Comparison of ENCODE assay signal across 20 cellular contexts in the genomic region with DNA sequence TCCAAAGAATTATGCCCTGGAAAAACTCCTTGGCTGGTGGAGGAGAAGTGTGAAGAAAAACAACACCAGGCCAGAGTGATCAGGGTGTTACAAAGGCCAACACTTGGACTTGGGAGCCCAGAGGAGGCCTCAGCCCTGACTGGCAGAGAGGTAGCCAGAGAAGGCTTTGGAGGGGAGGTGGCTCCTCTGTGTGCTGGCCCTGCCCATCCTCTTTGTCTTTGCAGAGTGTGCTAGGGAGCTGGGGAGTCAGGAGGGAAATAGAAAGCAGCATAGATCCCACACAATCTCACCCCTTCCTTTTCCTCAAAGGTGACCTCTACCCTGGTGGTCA. TPM values are rescaled to one million over a fixed set of nuclear protein-coding genes. Genes with fewer than 3 reads are reported as not detected.
"Had no signal": no experiment of that assay in that cellular context is flagged by ENCODE, and none has a peak within 500 bp of the region (broad histone marks: within the 10 kb centered on the region; RNA-seq: fewer than 3 reads in every experiment).

No MANE protein-coding gene starts in this region.

- H3K4me1 Mint-ChIP-seq: activated CD4-positive, alpha-beta T cell treated with anti-CD3 and anti-CD28 coated beads, Interleukin-2, amount 10 ng/mL, durations not matched to agents 7 days and 5 days; activated naive CD8-positive, alpha-beta T cell treated with anti-CD3 and anti-CD28 coated beads for 36 hours; activated T-helper 17 cell treated with anti-CD3 and anti-CD28 coated beads, Interleukin-2, amount 50 U/mL, for 72 hours; immature natural killer cell had no signal

- H3K4me3 ChIP-seq: colonic mucosa, hepatocyte, thoracic aorta had no signal

- H3K79me2 ChIP-seq: hepatocyte had no signal

- H3K9me3 Mint-ChIP-seq: activated CD4-positive, alpha-beta T cell treated with anti-CD3 and anti-CD28 coated beads, Interleukin-2, amount 10 ng/mL, durations not matched to agents 7 days and 5 days; activated naive CD8-positive, alpha-beta T cell treated with anti-CD3 and anti-CD28 coated beads for 36 hours; activated T-cell treated with anti-CD3 and anti-CD28 coated beads, Interleukin-2, amount 50 U/mL, for 24 hours; activated T-helper 17 cell treated with anti-CD3 and anti-CD28 coated beads, Interleukin-2, amount 50 U/mL, for 72 hours; immature natural killer cell; natural killer cell treated with Interleukin-12 subunit alpha and Interleukin-12 subunit beta and Interleukin-15 and Interleukin-18, amount 100 ng/mL, for 72 hours; stimulated activated naive B cell treated with anti-CD40 and anti-IgM and Interleukin-4, amounts not matched to agents 10 μg/mL and 1 μg/mL and 100 μg/mL, for 72 hours had no signal

- DNase-seq: activated CD4-positive, alpha-beta T cell treated with anti-CD3 and anti-CD28 coated beads, Interleukin-2, amount 10 ng/mL, durations not matched to agents 7 days and 5 days; activated CD8-positive, alpha-beta T cell treated with anti-CD3 and anti-CD28 coated beads, Interleukin-2, amount 10 ng/mL, durations not matched to agents 7 days and 5 days; activated naive CD4-positive, alpha-beta T cell treated with Interleukin-2 at 50 U/mL for 16 hours; activated naive CD8-positive, alpha-beta T cell treated with anti-CD3 and anti-CD28 coated beads for 36 hours; colonic mucosa; effector CD4-positive, alpha-beta T cell; erythroblast; foreskin melanocyte; glutamatergic neuron; immature natural killer cell; stimulated activated CD4-positive, alpha-beta T cell treated with anti-CD3 and anti-CD28 coated beads, Interleukin-2, amount 100 ng/mL, for 48 hours; stimulated activated CD8-positive, alpha-beta memory T cell treated with anti-CD3 and anti-CD28 coated beads, Interleukin-4, amount 100 ng/mL, for 48 hours; stimulated activated naive B cell treated with anti-CD40 and anti-IgM and Interleukin-4, amounts not matched to agents 10 μg/mL and 1 μg/mL and 100 μg/mL, for 72 hours had no signal

- ATAC-seq: activated CD8-positive, alpha-beta T cell treated with anti-CD3 and anti-CD28 coated beads, Interleukin-2, amount 10 ng/mL, durations not matched to agents 7 days and 5 days; activated T-helper 17 cell treated with anti-CD3 and anti-CD28 coated beads, Interleukin-2, amount 50 U/mL, for 72 hours; natural killer cell treated with Interleukin-12 subunit alpha and Interleukin-12 subunit beta and Interleukin-15 and Interleukin-18, amount 100 ng/mL, for 72 hours; SK-N-SH treated with all-trans-retinoic acid at 6 μM for 48 hours; stimulated activated naive B cell treated with anti-CD40 and anti-IgM and Interleukin-4, amounts not matched to agents 10 μg/mL and 1 μg/mL and 100 μg/mL, for 72 hours had no signal

- H3K9me3 ChIP-seq: colonic mucosa, thoracic aorta had no signal

- H3K36me3 Mint-ChIP-seq: activated naive CD8-positive, alpha-beta T cell treated with anti-CD3 and anti-CD28 coated beads for 36 hours; immature natural killer cell; natural killer cell treated with Interleukin-12 subunit alpha and Interleukin-12 subunit beta and Interleukin-15 and Interleukin-18, amount 100 ng/mL, for 72 hours; stimulated activated naive B cell treated with anti-CD40 and anti-IgM and Interleukin-4, amounts not matched to agents 10 μg/mL and 1 μg/mL and 100 μg/mL, for 72 hours had no signal

- H3K4me1 ChIP-seq: colonic mucosa had no signal

- H2AFZ ChIP-seq: hepatocyte had no signal

- H3K27ac Mint-ChIP-seq: activated CD4-positive, alpha-beta T cell treated with anti-CD3 and anti-CD28 coated beads, Interleukin-2, amount 10 ng/mL, durations not matched to agents 7 days and 5 days; activated CD8-positive, alpha-beta T cell treated with anti-CD3 and anti-CD28 coated beads, Interleukin-2, amount 10 ng/mL, durations not matched to agents 7 days and 5 days; activated naive CD8-positive, alpha-beta T cell treated with anti-CD3 and anti-CD28 coated beads for 36 hours; activated T-cell treated with anti-CD3 and anti-CD28 coated beads, Interleukin-2, amount 50 U/mL, for 24 hours; activated T-helper 17 cell treated with anti-CD3 and anti-CD28 coated beads, Interleukin-2, amount 50 U/mL, for 72 hours; natural killer cell treated with Interleukin-12 subunit alpha and Interleukin-12 subunit beta and Interleukin-15 and Interleukin-18, amount 100 ng/mL, for 72 hours; stimulated activated naive B cell treated with anti-CD40 and anti-IgM and Interleukin-4, amounts not matched to agents 10 μg/mL and 1 μg/mL and 100 μg/mL, for 72 hours had no signal

- H3K4me3 Mint-ChIP-seq: activated CD4-positive, alpha-beta T cell treated with anti-CD3 and anti-CD28 coated beads, Interleukin-2, amount 10 ng/mL, durations not matched to agents 7 days and 5 days; activated CD8-positive, alpha-beta T cell treated with anti-CD3 and anti-CD28 coated beads, Interleukin-2, amount 10 ng/mL, durations not matched to agents 7 days and 5 days; activated naive CD8-positive, alpha-beta T cell treated with anti-CD3 and anti-CD28 coated beads for 36 hours; activated T-cell treated with anti-CD3 and anti-CD28 coated beads, Interleukin-2, amount 50 U/mL, for 24 hours; activated T-helper 17 cell treated with anti-CD3 and anti-CD28 coated beads, Interleukin-2, amount 50 U/mL, for 72 hours; immature natural killer cell; natural killer cell treated with Interleukin-12 subunit alpha and Interleukin-12 subunit beta and Interleukin-15 and Interleukin-18, amount 100 ng/mL, for 72 hours; stimulated activated naive B cell treated with anti-CD40 and anti-IgM and Interleukin-4, amounts not matched to agents 10 μg/mL and 1 μg/mL and 100 μg/mL, for 72 hours had no signal

- H3K4me2 ChIP-seq: hepatocyte had no signal

- H3K27ac ChIP-seq: colonic mucosa, hepatocyte had no signal

- H3K36me3 ChIP-seq: colonic mucosa, thoracic aorta had no signal

RNA-seq across cellular contexts. Expression of gene P2RY6, which starts 12.0 kb away (rescaled TPM):
- total RNA-seq: activated CD4-positive, alpha-beta T cell treated with anti-CD3 and anti-CD28 coated beads, Interleukin-2, amount 10 ng/mL, durations not matched to agents 7 days and 5 days; activated CD8-positive, alpha-beta T cell treated with anti-CD3 and anti-CD28 coated beads, Interleukin-2, amount 10 ng/mL, durations not matched to agents 7 days and 5 days; activated naive CD8-positive, alpha-beta T cell treated with anti-CD3 and anti-CD28 coated beads for 36 hours; activated T-helper 17 cell treated with anti-CD3 and anti-CD28 coated beads, Interleukin-2, amount 50 U/mL, for 72 hours; natural killer cell treated with Interleukin-12 subunit alpha and Interleukin-12 subunit beta and Interleukin-15 and Interleukin-18, amount 100 ng/mL, for 72 hours; T-helper 2 cell treated with Interferon-gamma antibody and Interleukin-4, amounts not matched to agents 100 ng/mL and 5 ng/mL, for 36 hours had no signal

RNA-seq across cellular contexts. Expression of gene P2RY2, which starts 42.0 kb away (rescaled TPM):
- total RNA-seq: activated CD4-positive, alpha-beta T cell treated with anti-CD3 and anti-CD28 coated beads, Interleukin-2, amount 10 ng/mL, durations not matched to agents 7 days and 5 days; activated CD8-positive, alpha-beta T cell treated with anti-CD3 and anti-CD28 coated beads, Interleukin-2, amount 10 ng/mL, durations not matched to agents 7 days and 5 days; activated naive CD8-positive, alpha-beta T cell treated with anti-CD3 and anti-CD28 coated beads for 36 hours; activated T-helper 17 cell treated with anti-CD3 and anti-CD28 coated beads, Interleukin-2, amount 50 U/mL, for 72 hours had no signal

RNA-seq across cellular contexts. Expression of gene ARHGEF17, which starts 48.0 kb away (rescaled TPM):
- total RNA-seq: activated CD4-positive, alpha-beta T cell treated with anti-CD3 and anti-CD28 coated beads, Interleukin-2, amount 10 ng/mL, durations not matched to agents 7 days and 5 days had no signal
- polyA plus RNA-seq: immature natural killer cell had no signal
